Comparison of ENCODE assay signal across 25 cellular contexts in the genomic region with DNA sequence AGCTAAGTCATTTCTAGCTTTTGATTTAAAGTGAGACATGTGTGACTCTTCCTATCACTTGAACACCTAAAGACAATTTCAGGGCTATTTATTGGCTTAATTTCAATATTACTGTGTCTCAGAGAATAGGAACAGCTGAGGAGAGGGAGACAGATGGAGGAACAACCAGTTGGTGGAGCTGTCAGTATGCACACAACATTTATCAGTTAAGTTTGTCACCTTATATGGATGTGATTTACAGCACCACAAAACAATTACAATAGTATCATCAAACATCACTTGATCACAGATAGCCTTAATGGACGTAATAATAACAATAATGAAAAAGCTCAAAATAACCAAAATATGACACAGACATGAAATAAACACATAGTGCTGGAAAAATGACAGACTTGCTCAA.
"Had no signal": no experiment of that assay in that cellular context is flagged by ENCODE, and none has a peak within 500 bp of the region (broad histone marks: within the 10 kb centered on the region; RNA-seq: fewer than 3 reads in every experiment).

No MANE protein-coding gene starts in this region.

- H3K9me3 ChIP-seq: right lobe of liver, thoracic aorta, uterus had no signal

- H3K36me3 ChIP-seq: esophagus muscularis mucosa, heart right ventricle, left ventricle myocardium inferior, lower lobe of right lung, right lobe of liver, thoracic aorta, tibial nerve, upper lobe of left lung, uterus had no signal

- H3K27me3 ChIP-seq: esophagus muscularis mucosa, heart right ventricle, right lobe of liver, tibial nerve, upper lobe of left lung, uterus had no signal

- ATAC-seq: heart right ventricle; left colon; lower lobe of right lung; naive thymus-derived CD8-positive, alpha-beta T cell; right lobe of liver; stimulated activated naive B cell treated with anti-CD40 and anti-IgM and Interleukin-4, amounts not matched to agents 10 μg/mL and 1 μg/mL and 100 μg/mL, for 72 hours had no signal

- H3K4me1 ChIP-seq: esophagus muscularis mucosa, heart right ventricle, left ventricle myocardium inferior, lower lobe of right lung, right lobe of liver, tibial nerve, upper lobe of left lung, uterus had no signal

- H3K27ac ChIP-seq: coronary artery, esophagus muscularis mucosa, heart right ventricle, left ventricle myocardium inferior, lower lobe of right lung, right lobe of liver, thoracic aorta, tibial nerve, upper lobe of left lung, uterus had no signal

- H3K4me3 ChIP-seq: coronary artery, esophagus muscularis mucosa, heart right ventricle, left ventricle myocardium inferior, lower lobe of right lung, right lobe of liver, thoracic aorta, tibial nerve, upper lobe of left lung, uterus had no signal

- FAIRE-seq: endothelial cell of umbilical vein, islet of Langerhans, small intestine had no signal

- DNase-seq: dermis blood vessel endothelial cell; effector memory CD4-positive, alpha-beta T cell; foreskin melanocyte; glutamatergic neuron; heart right ventricle; hippocampal formation; left colon; left ventricle myocardium inferior; lower lobe of right lung; naive thymus-derived CD8-positive, alpha-beta T cell; nephron progenitor cell; nucleus accumbens; right lobe of liver; small intestine; stimulated activated CD4-positive, alpha-beta T cell treated with anti-CD3 and anti-CD28 coated beads, Interleukin-15, amount 100 ng/mL, for 24 hours; stimulated activated CD4-positive, alpha-beta T cell treated with anti-CD3 and anti-CD28 coated beads, Interleukin-2, amount 100 ng/mL, for 48 hours; stimulated activated naive B cell treated with anti-CD40 and anti-IgM and Interleukin-4, amounts not matched to agents 10 μg/mL and 1 μg/mL and 100 μg/mL, for 72 hours; upper lobe of left lung; uterus had no signal
